Comparison of ENCODE assay signal across 8 cellular contexts in the genomic region with DNA sequence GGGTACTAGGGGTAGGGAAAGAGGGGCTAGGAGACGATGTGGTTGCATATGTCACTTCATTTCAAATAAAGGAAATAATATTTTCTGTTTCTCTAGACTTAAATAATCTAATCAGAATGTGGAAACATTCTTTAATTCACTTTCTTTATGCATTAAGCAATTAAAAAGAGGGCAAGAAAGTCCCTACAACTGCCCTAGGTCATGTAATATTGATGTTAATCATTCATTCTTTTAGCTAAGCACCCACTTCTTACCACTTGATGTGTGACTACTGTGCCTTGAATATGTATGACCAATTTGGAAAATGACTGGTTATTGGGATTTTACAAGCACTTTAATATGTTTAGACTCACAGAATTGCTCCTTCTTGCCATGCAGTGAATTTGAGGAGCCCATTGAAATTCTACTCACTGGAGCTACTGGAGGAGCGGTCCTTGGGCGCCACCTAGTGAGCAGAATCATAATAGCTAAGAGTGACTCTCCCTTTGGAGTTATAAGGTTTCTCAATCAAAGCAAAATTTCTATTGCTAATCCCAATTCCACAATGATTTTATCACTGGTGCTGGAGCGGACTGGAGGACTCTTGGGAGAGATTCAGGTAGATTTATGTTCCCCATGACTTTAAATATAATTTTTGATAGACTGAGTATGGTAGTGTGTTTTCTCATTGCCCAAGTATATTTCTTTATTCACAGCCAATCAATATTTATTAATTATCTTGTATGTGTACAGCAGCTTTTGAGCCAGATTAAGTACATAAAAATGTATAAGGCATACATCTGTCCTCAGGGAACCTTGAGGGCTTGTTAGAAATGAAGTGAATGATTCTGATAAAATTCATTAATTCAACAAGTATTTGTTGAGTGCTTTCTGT.
DNase-seq lines count a peak whose midpoint lies in the region; ATAC-seq lines count a peak whose summit lies in the region.

No MANE protein-coding gene starts in this region.

- intact Hi-C loops in naive thymus-derived CD4-positive, alpha-beta T cell (cut with micrococcal nuclease) = loop anchor here (1.0 to 10.0 kb wide), 7 partner anchors 74 to 519 kb away; no protein-coding TSS in a partner anchor

- no peaks in the 10 kb centered on the region for H3K27me3 ChIP-seq in naive thymus-derived CD4-positive, alpha-beta T cell (ENCODE audit: control insufficient read depth in 2 of 2, insufficient read depth in 2 of 2, low read length in 2 of 2)

- no peak overlapping the region for H3K4me3 ChIP-seq in naive thymus-derived CD4-positive, alpha-beta T cell (ENCODE audit: low read length)

- H3K27ac ChIP-seq in naive thymus-derived CD4-positive, alpha-beta T cell (ENCODE audit: low read depth, low read length) = no peak overlapping the region

- H3K36me3 Mint-ChIP-seq in naive thymus-derived CD4-positive, alpha-beta T cell = no peaks in the 10 kb centered on the region
- H3K36me3 Mint-ChIP-seq in stimulated activated naive B cell treated with anti-CD40 and anti-IgM and Interleukin-4, amounts not matched to agents 10 μg/mL and 1 μg/mL and 100 μg/mL, for 72 hours = no peaks in the 10 kb centered on the region

- H3K4me1 Mint-ChIP-seq in naive thymus-derived CD4-positive, alpha-beta T cell = peaks cover 0 to 2% (median 0%) of the 10 kb centered on the region in 7 donors
- no peaks in the 10 kb centered on the region for H3K4me1 Mint-ChIP-seq in stimulated activated naive B cell treated with anti-CD40 and anti-IgM and Interleukin-4, amounts not matched to agents 10 μg/mL and 1 μg/mL and 100 μg/mL, for 72 hours

- no peaks in the 10 kb centered on the region for H3K9me3 Mint-ChIP-seq in naive thymus-derived CD4-positive, alpha-beta T cell
- no peaks in the 10 kb centered on the region for H3K9me3 Mint-ChIP-seq in stimulated activated naive B cell treated with anti-CD40 and anti-IgM and Interleukin-4, amounts not matched to agents 10 μg/mL and 1 μg/mL and 100 μg/mL, for 72 hours

- no peak overlapping the region for H3K27ac Mint-ChIP-seq in naive thymus-derived CD4-positive, alpha-beta T cell
- H3K27ac Mint-ChIP-seq in stimulated activated naive B cell treated with anti-CD40 and anti-IgM and Interleukin-4, amounts not matched to agents 10 μg/mL and 1 μg/mL and 100 μg/mL, for 72 hours = no peak overlapping the region

- peak; percentile 14 for DNase-seq in COLO829 (ENCODE audit: low spot score)
- DNase-seq in NOMO-1 treated with dmso at 0.1 percent for 144 hours (lab: John Stamatoyannopoulos, UW; ENCODE audit: unreplicated experiment) = peak; percentile 8
- peak; percentile 12 to 62 (median 15) for DNase-seq in activated CD8-positive, alpha-beta memory T cell treated with anti-CD3 and anti-CD28 coated beads for 48 hours (ENCODE audit: low read depth in 2 of 3, low spot score in 2 of 3)
- peak; percentile 26 for DNase-seq in epidermal melanocyte (ENCODE audit: insufficient read length, low spot score)
- peak; percentile 27 to 72 (median 59) for DNase-seq in naive thymus-derived CD4-positive, alpha-beta T cell
- DNase-seq in stimulated activated naive B cell treated with anti-CD40 and anti-IgM and Interleukin-4, amounts not matched to agents 10 μg/mL and 1 μg/mL and 100 μg/mL, for 72 hours = peak; percentile 26

- peaks cover 11 to 23% (median 16%) of the 10 kb centered on the region in 5 donors for H3K27me3 Mint-ChIP-seq in naive thymus-derived CD4-positive, alpha-beta T cell
- H3K27me3 Mint-ChIP-seq in stimulated activated naive B cell treated with anti-CD40 and anti-IgM and Interleukin-4, amounts not matched to agents 10 μg/mL and 1 μg/mL and 100 μg/mL, for 72 hours = peaks cover 4 to 13% of the 10 kb centered on the region in 2 donors

- no peaks in the 10 kb centered on the region for H3K9me3 ChIP-seq in naive thymus-derived CD4-positive, alpha-beta T cell (ENCODE audit: control insufficient read depth in 2 of 3, low read length in 3 of 3)

- H3K4me1 ChIP-seq in naive thymus-derived CD4-positive, alpha-beta T cell (ENCODE audit: control insufficient read depth in 2 of 2, insufficient read depth in 2 of 2, low read length in 2 of 2) = no peaks in the 10 kb centered on the region

- no peak overlapping the region for H3K4me3 Mint-ChIP-seq in naive thymus-derived CD4-positive, alpha-beta T cell
- no peak overlapping the region for H3K4me3 Mint-ChIP-seq in stimulated activated naive B cell treated with anti-CD40 and anti-IgM and Interleukin-4, amounts not matched to agents 10 μg/mL and 1 μg/mL and 100 μg/mL, for 72 hours

- ATAC-seq in GM19463 (IDR thresholded peaks at IDR 0.05; ENCODE audit: unreplicated experiment) = peak; percentile 97
- peak; percentile 89 for ATAC-seq in HG03558 (IDR thresholded peaks at IDR 0.05; ENCODE audit: extremely low read depth, unreplicated experiment)
- peak; percentile 82 for ATAC-seq in naive thymus-derived CD4-positive, alpha-beta T cell
- peak; percentile 80 to 84 for ATAC-seq in stimulated activated naive B cell treated with anti-CD40 and anti-IgM and Interleukin-4, amounts not matched to agents 10 μg/mL and 1 μg/mL and 100 μg/mL, for 72 hours (replicated peaks)

- CTCF ChIA-PET in naive thymus-derived CD4-positive, alpha-beta T cell (lab: Charles Lee) = interaction anchor here (0.6 to 2.7 kb wide), 5 partner anchors 9 to 548 kb away, joined by 3 to 11 read pairs (median 7); no protein-coding TSS in a partner anchor

- no peaks in the 10 kb centered on the region for H3K36me3 ChIP-seq in naive thymus-derived CD4-positive, alpha-beta T cell (ENCODE audit: control insufficient read depth in 2 of 3, insufficient read depth in 3 of 3, low read length in 3 of 3)

- POLR2A ChIA-PET in naive thymus-derived CD4-positive, alpha-beta T cell (lab: Charles Lee) = interaction anchor here (1.2 kb wide), 1 partner anchor 344 kb away, joined by 4 read pairs; no protein-coding TSS in a partner anchor

Comparison
In these comparisons a context has a peak if more than half of its experiments do, and no peak if none do; other contexts are left out.
1. DNase-seq: peak in every context shown above with its lines; median percentile 59 in naive thymus-derived CD4-positive, alpha-beta T cell; 26 in epidermal melanocyte; 26 in stimulated activated naive B cell treated with anti-CD40 and anti-IgM and Interleukin-4, amounts not matched to agents 10 μg/mL and 1 μg/mL and 100 μg/mL, for 72 hours; 15 in activated CD8-positive, alpha-beta memory T cell treated with anti-CD3 and anti-CD28 coated beads for 48 hours; 14 in COLO829; 8 in NOMO-1 treated with dmso at 0.1 percent for 144 hours.